In genomic region chr18:9101730-9102390, GRCh38 we compare ENCODE assay signal across 1 cellular context.
TF ChIP-seq lines count a peak whose summit lies in the region.

No MANE protein-coding gene starts in this region.

TF ChIP-seq in K562, 482 proteins besides CTCF, POLR2A, EP300 and RAD21 (continued from another document and continues in another):
- TF ChIP-seq ELK3 (CRISPR knock-in tag; IDR thresholded peaks at IDR 0.05) (no peak), ZNF217 (CRISPR knock-in tag; IDR thresholded peaks at IDR 0.05) (no peak), ZBTB12 (CRISPR knock-in tag; IDR thresholded peaks at IDR 0.05) (0 out of 2 replicates have a peak, but pooled peaks have one; percentile 61), AFF1 (IDR thresholded peaks at IDR 0.05; ENCODE audit: low read depth in 1 of 2, partially characterized antibody in 2 of 2) (peak; percentile 63 to 68), SFPQ (IDR thresholded peaks at IDR 0.05; ENCODE audit: low read depth, low read length) (no peak), COPS2 (conservative IDR thresholded peaks at IDR 0.05) (no peak), BDP1 (IDR thresholded peaks at IDR 0.05; ENCODE audit: insufficient read depth, insufficient read length) (no peak), ZBTB17 (CRISPR knock-in tag; IDR thresholded peaks at IDR 0.05) (0 out of 2 replicates have a peak, but pooled peaks have one; percentile 18), NCOA4 (IDR thresholded peaks at IDR 0.05; ENCODE audit: partially characterized antibody) (no peak), JUNB (CRISPR knock-in tag; conservative IDR thresholded peaks at IDR 0.05) (no peak), TRIM24 (IDR thresholded peaks at IDR 0.05) (no peak), ZBTB49 (CRISPR knock-in tag; IDR thresholded peaks at IDR 0.05; ENCODE audit: borderline replicate concordance) (no peak), ZNF707 (CRISPR knock-in tag; conservative IDR thresholded peaks at IDR 0.05) (no peak), MTF1 (CRISPR knock-in tag; IDR thresholded peaks at IDR 0.05; ENCODE audit: borderline replicate concordance) (no peak), ASH1L (IDR thresholded peaks at IDR 0.05; ENCODE audit: borderline replicate concordance, low read depth, partially characterized antibody) (no peak), HMGXB4 (CRISPR knock-in tag; IDR thresholded peaks at IDR 0.05) (no peak), EP400 (IDR thresholded peaks at IDR 0.05) (peak; percentile 27; the same call in 1 of the 2 replicates), PTBP1 (IDR thresholded peaks at IDR 0.05; ENCODE audit: low read depth, low read length) (no peak), SUPT5H (IDR thresholded peaks at IDR 0.05) (no peak), BCOR (IDR thresholded peaks at IDR 0.05) (no peak), ZBTB11 (CRISPR knock-in tag; IDR thresholded peaks at IDR 0.05) (no peak), CHAMP1 (IDR thresholded peaks at IDR 0.05) (no peak), NCOA2 (IDR thresholded peaks at IDR 0.05; ENCODE audit: partially characterized antibody in 2 of 2) (no peak), EWSR1 (IDR thresholded peaks at IDR 0.05; ENCODE audit: borderline replicate concordance, low read depth, partially characterized antibody) (no peak), SNIP1 (IDR thresholded peaks at IDR 0.05; ENCODE audit: low read depth) (no peak), CCAR2 (IDR thresholded peaks at IDR 0.05; ENCODE audit: low read depth, low read length) (no peak), YBX1 (IDR thresholded peaks at IDR 0.05) (no peak), STAT5B (CRISPR knock-in tag; IDR thresholded peaks at IDR 0.05) (no peak), ZNF165 (CRISPR knock-in tag; IDR thresholded peaks at IDR 0.05; ENCODE audit: borderline replicate concordance) (no peak), PURB (CRISPR knock-in tag; IDR thresholded peaks at IDR 0.05; ENCODE audit: low read depth) (no peak)
